16 cellular contexts compared by ENCODE assay signal in genomic region chr15:40112789-40113188, GRCh38. TPM values are rescaled to one million over a fixed set of nuclear protein-coding genes. Genes with fewer than 3 reads are reported as not detected.
A peak's percentile ranks its signal among the peaks of the same experiment; 100 is the strongest.
DNase-seq lines count a peak whose midpoint lies in the region; ATAC-seq, FAIRE-seq and TF ChIP-seq lines count a peak whose summit lies in the region.
"Had no signal": no experiment of that assay in that cellular context is flagged by ENCODE, and none has a peak within 500 bp of the region (broad histone marks: within the 10 kb centered on the region; RNA-seq: fewer than 3 reads in every experiment).

No MANE protein-coding gene starts in this region.

- no peaks in the 10 kb centered on the region for H3K27me3 ChIP-seq in BLaER1
- H3K27me3 ChIP-seq in PC-9 (ENCODE audit: insufficient read depth, low read depth), result no peaks in the 10 kb centered on the region
- H3K27me3 ChIP-seq: SJCRH30 had no signal

- H3K36me3 Mint-ChIP-seq in central memory CD8-positive, alpha-beta T cell (ENCODE audit: insufficient read depth), result peaks cover 12% of the 10 kb centered on the region
- H3K36me3 Mint-ChIP-seq in neural crest cell (ENCODE audit: low read depth), result no peaks in the 10 kb centered on the region

- peak; percentile 35 for FAIRE-seq in GM12891 (lab: Jason Lieb, UNC)
- FAIRE-seq: GM18507 had no signal

- no peak overlapping the region for H2AFZ ChIP-seq in PC-9
- H2AFZ ChIP-seq: GM23248 had no signal

- H3K36me3 ChIP-seq in BLaER1 (no peaks in the 10 kb centered on the region), PC-9 (ENCODE audit: low read depth) (no peaks in the 10 kb centered on the region)
- H3K36me3 ChIP-seq: SJCRH30 had no signal

- DNase-seq in GM12891 (ENCODE audit: insufficient read length, low spot score), result no peak
- DNase-seq in central memory CD8-positive, alpha-beta T cell (ENCODE audit: low spot score in 2 of 2), result no peak
- no peak for DNase-seq in neural crest cell (ENCODE audit: low read depth, low spot score)
- DNase-seq in PC-9, result no peak
- DNase-seq in AML-193 (lab: John Stamatoyannopoulos, UW), result no peak
- no peak for DNase-seq in GM19240 (ENCODE audit: insufficient read length, low spot score)
- DNase-seq: C1 segment of cervical spinal cord, DMS79 treated with DMSO at 0.1 percent for 48 hours, GM23248, KG1, NCI-H1436, NCI-H2029 treated with DMSO at 0.1 percent for 48 hours, NCI-H748 treated with DMSO at 0.1 percent for 48 hours, SJCRH30 had no signal

- H3K27ac ChIP-seq in BLaER1, result no peak overlapping the region
- H3K27ac ChIP-seq in PC-9, result no peak overlapping the region
- H3K27ac ChIP-seq: GM23248, SJCRH30 had no signal

- intact Hi-C loops in PC-9 (cut with micrococcal nuclease; ENCODE audit: unreplicated experiment), result no loop called here

- H3K27ac Mint-ChIP-seq in central memory CD8-positive, alpha-beta T cell (ENCODE audit: low read depth), result peak overlapping the region; percentile 12
- peak overlapping the region; percentile 72 for H3K27ac Mint-ChIP-seq in neural crest cell (ENCODE audit: unreplicated experiment)

- POLR2A ChIA-PET in PC-9 (lab: Charles Lee; ENCODE audit: unreplicated experiment), result interaction anchor here (0.6 kb wide), 1 partner anchor 58 kb away, joined by 3 read pairs; no protein-coding TSS in a partner anchor

- no peaks in the 10 kb centered on the region for H3K79me2 ChIP-seq in PC-9 (ENCODE audit: low read depth)

- no peaks in the 10 kb centered on the region for H3K9me3 Mint-ChIP-seq in central memory CD8-positive, alpha-beta T cell
- no peaks in the 10 kb centered on the region for H3K9me3 Mint-ChIP-seq in neural crest cell

- H4K20me1 ChIP-seq in BLaER1 (no peaks in the 10 kb centered on the region), PC-9 (ENCODE audit: insufficient read depth) (no peaks in the 10 kb centered on the region)

- ATAC-seq in central memory CD8-positive, alpha-beta T cell (replicated peaks; ENCODE audit: extremely low read depth, poor library complexity, severe bottlenecking), result no peak

- TF ChIP-seq CTCF in neural crest cell (conservative IDR thresholded peaks at IDR 0.05), result no peak
- no peak for TF ChIP-seq CTCF in PC-9 (conservative IDR thresholded peaks at IDR 0.05)

- peaks cover 27% of the 10 kb centered on the region for H3K4me1 Mint-ChIP-seq in central memory CD8-positive, alpha-beta T cell
- peaks cover 57% of the 10 kb centered on the region for H3K4me1 Mint-ChIP-seq in neural crest cell

- no peak overlapping the region for H3K4me3 Mint-ChIP-seq in central memory CD8-positive, alpha-beta T cell
- peak overlapping the region; percentile 75 for H3K4me3 Mint-ChIP-seq in neural crest cell

- no peak overlapping the region for H3K9ac ChIP-seq in BLaER1
- H3K9ac ChIP-seq: GM23248 had no signal

- no peak for TF ChIP-seq POLR2A in GM12891 (IDR thresholded peaks at IDR 0.05; ENCODE audit: low read depth, low read length)

- H3K9me2 ChIP-seq in PC-9 (ENCODE audit: insufficient read depth), result no peaks in the 10 kb centered on the region

- H3K4me1 ChIP-seq in BLaER1, result peaks cover 62% of the 10 kb centered on the region
- peaks cover 15% of the 10 kb centered on the region for H3K4me1 ChIP-seq in PC-9 (replicated peaks; ENCODE audit: insufficient read depth)

- CTCF ChIA-PET in PC-9 (lab: Charles Lee), result no interaction called here

- H3F3A ChIP-seq in PC-9 (ENCODE audit: insufficient read depth, low read depth), result peaks cover 17% of the 10 kb centered on the region; the same call in 1 of the 2 replicates

- H3K4me3 ChIP-seq in BLaER1 (no peak overlapping the region), PC-9 (no peak overlapping the region)
- H3K4me3 ChIP-seq: GM23248, SJCRH30 had no signal

- H3K27me3 Mint-ChIP-seq in central memory CD8-positive, alpha-beta T cell, result peaks cover 32% of the 10 kb centered on the region
- no peaks in the 10 kb centered on the region for H3K27me3 Mint-ChIP-seq in neural crest cell (ENCODE audit: low read depth)

- H3K9me3 ChIP-seq in BLaER1 (no peaks in the 10 kb centered on the region), PC-9 (ENCODE audit: insufficient read depth, low read depth) (no peaks in the 10 kb centered on the region)
- H3K9me3 ChIP-seq: SJCRH30 had no signal

- no TSS peak for BruUV-seq in PC-9 (replicated peaks; lab: Mats Ljungman, UMichigan)

- peak overlapping the region; percentile 4; the same call in 1 of the 2 replicates for H3K4me2 ChIP-seq in BLaER1
- H3K4me2 ChIP-seq in PC-9, result no peak overlapping the region

TF ChIP-seq in GM12891, 5 proteins besides CTCF, POLR2A, EP300 and RAD21:
- no peak for TF ChIP-seq POLR2AphosphoS5 (IDR thresholded peaks at IDR 0.05; ENCODE audit: low read depth, low read length)
- no peak for TF ChIP-seq POU2F2 (IDR thresholded peaks at IDR 0.05; ENCODE audit: low read depth, low read length)
- TF ChIP-seq TAF1 (IDR thresholded peaks at IDR 0.05; ENCODE audit: low read depth, low read length), result no peak
- TF ChIP-seq PAX5 (IDR thresholded peaks at IDR 0.05; ENCODE audit: insufficient read depth, low read length, severe bottlenecking), result no peak
- no peak for TF ChIP-seq SPI1 (IDR thresholded peaks at IDR 0.05; ENCODE audit: low read depth, low read length)

RNA-seq across cellular contexts. Expression of gene BMF, which starts 4.1 kb away (rescaled TPM):
- polyA plus RNA-seq in GM12891 (2012; ENCODE audit: low read depth, missing spikeins), result 17.7 TPM
- total RNA-seq in neural crest cell (18.0 and 23.0 TPM in 2 replicates), PC-9 (2021) (8.2 and 11.0 TPM in 2 replicates)

RNA-seq across cellular contexts. Expression of gene BUB1B, which starts 48.1 kb away (rescaled TPM):
- polyA plus RNA-seq in GM12891 (2012; ENCODE audit: low read depth, missing spikeins), result 35.6 TPM
- total RNA-seq in neural crest cell (95.8 and 96.6 TPM in 2 replicates), PC-9 (2021) (74.3 and 75.3 TPM in 2 replicates)
